7 cellular contexts compared by ENCODE assay signal in genomic region chr1:161390559-161390858, GRCh38. TPM values are rescaled to one million over a fixed set of nuclear protein-coding genes. Genes with fewer than 3 reads are reported as not detected.
DNase-seq lines count a peak whose midpoint lies in the region; ATAC-seq and TF ChIP-seq lines count a peak whose summit lies in the region.

No MANE protein-coding gene starts in this region.

- H2BK12ac ChIP-seq in neuronal stem cell (ENCODE audit: low read length), result no peak overlapping the region

- H3K4me3 ChIP-seq in NB4 (ENCODE audit: low read depth, low read length) (peak overlapping the region; percentile 67), ectodermal cell (ENCODE audit: insufficient read depth, low read depth, low read length) (peak overlapping the region; percentile 78), neuronal stem cell (ENCODE audit: low read length in 2 of 2) (peak overlapping the region; percentile 86 to 92)

- H2BK120ac ChIP-seq in neuronal stem cell (ENCODE audit: low read depth, low read length), result no peak overlapping the region

- H3K9me3 ChIP-seq in ectodermal cell (ENCODE audit: control insufficient read depth, low read length), result no peaks in the 10 kb centered on the region
- no peaks in the 10 kb centered on the region for H3K9me3 ChIP-seq in neuronal stem cell (replicated peaks in 1 of 2; ENCODE audit: control insufficient read depth in 2 of 2, insufficient read depth in 1 of 2, low read depth in 1 of 2, low read length in 2 of 2)

- H3K4ac ChIP-seq in neuronal stem cell (ENCODE audit: low read length), result no peak overlapping the region

- no peaks in the 10 kb centered on the region for H3K4me1 ChIP-seq in ectodermal cell (ENCODE audit: control insufficient read depth, insufficient read depth, low read length)
- peaks cover 3 to 6% of the 10 kb centered on the region in 2 donors for H3K4me1 ChIP-seq in neuronal stem cell (ENCODE audit: control insufficient read depth in 2 of 2, insufficient read depth in 1 of 2, low read depth in 1 of 2, low read length in 2 of 2)

- no peak for TF ChIP-seq POLR2A in NB4 (IDR thresholded peaks at IDR 0.05; ENCODE audit: extremely low read depth, insufficient read length)

- TF ChIP-seq CTCF in NB4 (IDR thresholded peaks at IDR 0.05; ENCODE audit: low read depth, low read length), result no peak

- H3K27me3 ChIP-seq in ectodermal cell (ENCODE audit: control insufficient read depth, insufficient read depth, low read length, poor library complexity, severe bottlenecking), result peaks cover 10% of the 10 kb centered on the region
- H3K27me3 ChIP-seq in neuronal stem cell (ENCODE audit: control insufficient read depth in 3 of 3, insufficient read depth in 3 of 3, low read depth in 1 of 3, low read length in 3 of 3), result peaks cover 0 to 2% (median 0%) of the 10 kb centered on the region in 3 experiments

- H4K8ac ChIP-seq in neuronal stem cell (ENCODE audit: low read depth, low read length), result no peak overlapping the region

- H2BK5ac ChIP-seq in neuronal stem cell (ENCODE audit: low read length), result no peak overlapping the region

- H3K23ac ChIP-seq in neuronal stem cell (ENCODE audit: low read depth, low read length, poor library complexity), result peak overlapping the region; percentile 22

- peak overlapping the region; percentile 85 for H3K9ac ChIP-seq in neuronal stem cell (ENCODE audit: low read depth, low read length, poor library complexity)

- peak overlapping the region; percentile 95 for H2AFZ ChIP-seq in neuronal stem cell (ENCODE audit: low read length)

- H3K79me1 ChIP-seq in neuronal stem cell (ENCODE audit: low read depth, low read length), result no peaks in the 10 kb centered on the region

- no peak overlapping the region for H4K91ac ChIP-seq in neuronal stem cell (ENCODE audit: low read depth, low read length, poor library complexity)

- 7 to 12% methylated on average over 12 to 13 of the region's 13 CpGs for WGBS in ectodermal cell, 2 experiments
- no CpG with 5 or more reads among the region's 13 CpGs for WGBS in neuronal stem cell (ENCODE audit: extremely low coverage in 2 of 2, insufficient read length in 2 of 2, insufficient replicate concordance in 1 of 2), 2 donors

- DNase-seq in NB4 (ENCODE audit: low read depth), result no peak
- no peak for DNase-seq in neuronal stem cell (ENCODE audit: low spot score)
- DNase-seq in T-helper 9 cell, result no peak
- DNase-seq in NCI-H1105 treated with DMSO at 0.1 percent for 48 hours (lab: John Stamatoyannopoulos, UW), result no peak

- H3K18ac ChIP-seq in neuronal stem cell (ENCODE audit: low read length), result peak overlapping the region; percentile 76

- H3K4me2 ChIP-seq in neuronal stem cell (ENCODE audit: insufficient read depth, low read length, poor library complexity, severe bottlenecking), result peak overlapping the region; percentile 80

- no peak overlapping the region for H3K27ac ChIP-seq in ectodermal cell (ENCODE audit: insufficient read depth, low read depth, low read length, poor library complexity, severe bottlenecking)
- no peak overlapping the region for H3K27ac ChIP-seq in neuronal stem cell (replicated peaks; ENCODE audit: low read length)

- H2AK5ac ChIP-seq in neuronal stem cell (ENCODE audit: low read depth, low read length), result no peak overlapping the region

- H3K14ac ChIP-seq in neuronal stem cell (ENCODE audit: low read length), result no peak overlapping the region

- ATAC-seq in GM19455 (IDR thresholded peaks at IDR 0.05; ENCODE audit: unreplicated experiment) (peak; percentile 19), GM19395 (IDR thresholded peaks at IDR 0.05; ENCODE audit: unreplicated experiment) (no peak)

- H3K36me3 ChIP-seq in ectodermal cell (ENCODE audit: control insufficient read depth, insufficient read depth, low read length) (no peaks in the 10 kb centered on the region), neuronal stem cell (replicated peaks in 1 of 2; ENCODE audit: control insufficient read depth in 2 of 2, insufficient read depth in 2 of 2, low read length in 2 of 2) (no peaks in the 10 kb centered on the region)

- no peak overlapping the region for H2BK15ac ChIP-seq in neuronal stem cell (ENCODE audit: low read length)

RNA-seq across cellular contexts. Expression of gene CFAP126, which starts 22.8 kb away (rescaled TPM):
- polyA plus RNA-seq in ectodermal cell (2013, experiment 1 of 4), result not detected
- not detected for polyA plus RNA-seq in ectodermal cell (2013, experiment 2 of 4)
- not detected for polyA plus RNA-seq in ectodermal cell (2013, experiment 3 of 4)
- polyA plus RNA-seq in ectodermal cell (2013, experiment 4 of 4), result 0.32 TPM
- not detected for polyA plus RNA-seq in neuronal stem cell (2013, experiment 1 of 2)
- polyA plus RNA-seq in neuronal stem cell (2013, experiment 2 of 2), result not detected
